Comparison of ENCODE assay signal across 31 cellular contexts in genomic region chr4:13299343-13299742, GRCh38.
"Had no signal": no experiment of that assay in that cellular context is flagged by ENCODE, and none has a peak within 500 bp of the region (broad histone marks: within the 10 kb centered on the region; RNA-seq: fewer than 3 reads in every experiment).

No MANE protein-coding gene starts in this region.

- H3K27me3 ChIP-seq: brain microvascular endothelial cell, dorsolateral prefrontal cortex, foreskin keratinocyte, gastrocnemius medialis had no signal

- H3K36me3 Mint-ChIP-seq: activated naive CD4-positive, alpha-beta T cell treated with anti-CD3 and anti-CD28 coated beads, Interleukin-2, amount 10 ng/mL, durations not matched to agents 7 days and 5 days had no signal

- H3K36me3 ChIP-seq: brain microvascular endothelial cell, gastrocnemius medialis, WERI-Rb-1 had no signal

- H3K27ac Mint-ChIP-seq: activated B cell treated with CpG ODN at 0.5 μM for 24 hours; activated CD4-positive, alpha-beta memory T cell treated with anti-CD3 and anti-CD28 coated beads, Interleukin-2, amount 10 ng/mL, durations not matched to agents 7 days and 5 days; activated naive CD4-positive, alpha-beta T cell treated with anti-CD3 and anti-CD28 coated beads, Interleukin-2, amount 10 ng/mL, durations not matched to agents 7 days and 5 days; activated naive CD4-positive, alpha-beta T cell treated with anti-CD3 and anti-CD28 coated beads, Interleukin-2, amount 50 U/mL, for 72 hours; activated naive CD8-positive, alpha-beta T cell treated with anti-CD3 and anti-CD28 coated beads, Interleukin-2, amount 10 ng/mL, durations not matched to agents 7 days and 5 days; activated T-cell treated with anti-CD3 and anti-CD28 coated beads, Interleukin-2, amount 50 U/mL, for 24 hours; activated T-cell treated with anti-CD3 and anti-CD28 coated beads, Interleukin-2, amount 50 U/mL, for 72 hours; dendritic cell treated with granulocyte-macrophage colony-stimulating factor and Interleukin-4, amounts not matched to agents 40 ng/mL and 50 ng/mL, for 4 days; endodermal cell; T-helper 17 cell; T-helper 2 cell treated with Interferon-gamma antibody and Interleukin-4, amounts not matched to agents 5 μg/mL and 100 μg/mL, for 36 hours had no signal

- H3K4me1 ChIP-seq: foreskin keratinocyte, gastrocnemius medialis had no signal

- H3K4me3 Mint-ChIP-seq: activated B cell treated with CpG ODN at 0.5 μM for 24 hours; activated CD4-positive, alpha-beta memory T cell treated with anti-CD3 and anti-CD28 coated beads, Interleukin-2, amount 10 ng/mL, durations not matched to agents 7 days and 5 days; activated naive CD4-positive, alpha-beta T cell treated with anti-CD3 and anti-CD28 coated beads, Interleukin-2, amount 10 ng/mL, durations not matched to agents 7 days and 5 days; activated naive CD8-positive, alpha-beta T cell treated with anti-CD3 and anti-CD28 coated beads, Interleukin-2, amount 10 ng/mL, durations not matched to agents 7 days and 5 days; activated T-cell treated with anti-CD3 and anti-CD28 coated beads, Interleukin-2, amount 50 U/mL, for 24 hours; activated T-cell treated with anti-CD3 and anti-CD28 coated beads, Interleukin-2, amount 50 U/mL, for 72 hours; central memory CD8-positive, alpha-beta T cell; dendritic cell treated with granulocyte-macrophage colony-stimulating factor and Interleukin-4, amounts not matched to agents 40 ng/mL and 50 ng/mL, for 4 days; endodermal cell; T-helper 17 cell; T-helper 2 cell treated with Interferon-gamma antibody and Interleukin-4, amounts not matched to agents 5 μg/mL and 100 μg/mL, for 36 hours had no signal

- H3K27me3 Mint-ChIP-seq: activated B cell treated with CpG ODN at 0.5 μM for 24 hours; activated CD4-positive, alpha-beta memory T cell treated with anti-CD3 and anti-CD28 coated beads, Interleukin-2, amount 10 ng/mL, durations not matched to agents 7 days and 5 days; activated naive CD4-positive, alpha-beta T cell treated with anti-CD3 and anti-CD28 coated beads, Interleukin-2, amount 10 ng/mL, durations not matched to agents 7 days and 5 days; activated naive CD8-positive, alpha-beta T cell treated with anti-CD3 and anti-CD28 coated beads, Interleukin-2, amount 10 ng/mL, durations not matched to agents 7 days and 5 days; activated T-cell treated with anti-CD3 and anti-CD28 coated beads, Interleukin-2, amount 50 U/mL, for 24 hours; central memory CD8-positive, alpha-beta T cell; dendritic cell treated with granulocyte-macrophage colony-stimulating factor and Interleukin-4, amounts not matched to agents 40 ng/mL and 50 ng/mL, for 4 days; T-helper 17 cell had no signal

- ATAC-seq: activated CD4-positive, CD25-positive, alpha-beta regulatory T cell treated with anti-CD3 and anti-CD28 coated beads, Interleukin-2, amount 50 U/mL, for 24 hours; activated naive CD4-positive, alpha-beta T cell treated with anti-CD3 and anti-CD28 coated beads, Interleukin-2, amount 50 U/mL, for 72 hours; activated T-cell treated with anti-CD3 and anti-CD28 coated beads, Interleukin-2, amount 50 U/mL, for 72 hours; esophagus mucosa; foreskin keratinocyte; gastrocnemius medialis; T-helper 17 cell had no signal

- H3K4me3 ChIP-seq: coronary artery, dorsolateral prefrontal cortex, gastrocnemius medialis had no signal

- H3K4me1 Mint-ChIP-seq: activated B cell treated with CpG ODN at 0.5 μM for 24 hours; activated CD4-positive, alpha-beta memory T cell treated with anti-CD3 and anti-CD28 coated beads, Interleukin-2, amount 10 ng/mL, durations not matched to agents 7 days and 5 days; activated naive CD4-positive, alpha-beta T cell treated with anti-CD3 and anti-CD28 coated beads, Interleukin-2, amount 10 ng/mL, durations not matched to agents 7 days and 5 days; activated naive CD8-positive, alpha-beta T cell treated with anti-CD3 and anti-CD28 coated beads, Interleukin-2, amount 10 ng/mL, durations not matched to agents 7 days and 5 days; central memory CD8-positive, alpha-beta T cell; endodermal cell; T-helper 17 cell had no signal

- DNase-seq: activated B cell treated with CpG ODN at 0.5 μM for 24 hours; activated CD4-positive, alpha-beta memory T cell treated with anti-CD3 and anti-CD28 coated beads, Interleukin-2, amount 10 ng/mL, durations not matched to agents 7 days and 5 days; activated CD4-positive, alpha-beta T cell treated with anti-CD3 and anti-CD28 coated beads for 48 hours; activated CD8-positive, alpha-beta memory T cell treated with anti-CD3 and anti-CD28 coated beads, Interleukin-2, amount 50 U/mL, for 48 hours; activated gamma-delta T cell; activated naive CD4-positive, alpha-beta T cell; activated naive CD4-positive, alpha-beta T cell treated with anti-CD3 and anti-CD28 coated beads, Interleukin-2, amount 10 ng/mL, durations not matched to agents 7 days and 5 days; activated naive CD8-positive, alpha-beta T cell treated with anti-CD3 and anti-CD28 coated beads, Interleukin-2, amount 10 ng/mL, durations not matched to agents 7 days and 5 days; activated T-cell treated with anti-CD3 and anti-CD28 coated beads for 4 hours; activated T-cell treated with anti-CD3 and anti-CD28 coated beads, Interleukin-2, amount 50 U/mL, for 24 hours; activated T-cell treated with anti-CD3 and anti-CD28 coated beads, Interleukin-2, amount 50 U/mL, for 72 hours; amniotic stem cell; anterior cingulate cortex; brain microvascular endothelial cell; dorsolateral prefrontal cortex; effector memory CD4-positive, alpha-beta T cell; endodermal cell; foreskin keratinocyte; gastrocnemius medialis; glutamatergic neuron; T-helper 1 cell; T-helper 17 cell; T1000; WERI-Rb-1 had no signal

- H3K27ac ChIP-seq: brain microvascular endothelial cell, coronary artery, dorsolateral prefrontal cortex, foreskin keratinocyte, gastrocnemius medialis, WERI-Rb-1 had no signal
